Comparison of ENCODE assay signal across 25 cellular contexts in the genomic region with DNA sequence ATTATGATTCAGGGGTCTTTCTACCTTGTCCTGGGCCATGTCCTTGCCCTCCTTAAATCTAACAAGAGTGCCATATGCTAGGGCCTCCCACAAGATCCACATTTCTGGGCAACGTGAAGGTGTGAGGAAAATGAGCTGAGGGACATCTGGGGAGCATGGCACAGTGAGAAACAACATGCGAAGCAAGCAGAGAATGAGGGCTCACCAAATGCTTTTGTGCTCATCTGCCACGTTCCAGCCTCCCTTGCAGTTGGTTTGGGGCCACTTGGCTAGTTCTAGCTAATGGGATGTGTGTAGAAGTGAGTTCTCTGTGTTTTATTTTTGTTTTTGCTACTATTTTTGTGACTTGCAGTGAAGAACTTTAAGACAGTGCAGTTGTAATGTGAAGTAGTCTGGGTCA. TPM values are rescaled to one million over a fixed set of nuclear protein-coding genes. Genes with fewer than 3 reads are reported as not detected.
"Had no signal": no experiment of that assay in that cellular context is flagged by ENCODE, and none has a peak within 500 bp of the region (broad histone marks: within the 10 kb centered on the region; RNA-seq: fewer than 3 reads in every experiment).

No MANE protein-coding gene starts in this region.

- ATAC-seq: effector memory CD8-positive, alpha-beta T cell; esophagus mucosa; gastrocnemius medialis; heart right ventricle; left cardiac atrium; left lung; left ventricle myocardium superior; lower lobe of right lung; mucosa of descending colon had no signal

- H3K9me3 ChIP-seq: colonic mucosa, esophagus squamous epithelium, gastrocnemius medialis, heart right ventricle, left lung, lower lobe of right lung, mucosa of descending colon had no signal

- H3K27ac ChIP-seq: colonic mucosa, epithelial cell of prostate, esophagus squamous epithelium, gastrocnemius medialis, heart right ventricle, left lung, lower lobe of right lung had no signal

- H3K27me3 ChIP-seq: colonic mucosa had no signal

- H3K36me3 ChIP-seq: colonic mucosa, esophagus squamous epithelium, gastrocnemius medialis, heart right ventricle, left lung, lower lobe of right lung had no signal

- DNase-seq: colonic mucosa; cortex of kidney; effector CD8-positive, alpha-beta T cell; effector memory CD8-positive, alpha-beta T cell; endodermal cell; erythroblast; esophagus squamous epithelium; foreskin fibroblast; foreskin melanocyte; gastrocnemius medialis; glutamatergic neuron; head of caudate nucleus; heart right ventricle; left cardiac atrium; left lung; left ventricle myocardium superior; lower lobe of right lung; mesenchymal stem cell; mucosa of descending colon; naive B cell had no signal

- FAIRE-seq: endometrium, islet of Langerhans, keratinocyte had no signal

- H3K4me3 ChIP-seq: colonic mucosa, esophagus squamous epithelium, gastrocnemius medialis, heart right ventricle, left lung, lower lobe of right lung, mucosa of descending colon had no signal

- H3K4me1 ChIP-seq: colonic mucosa, esophagus squamous epithelium, gastrocnemius medialis, left lung, lower lobe of right lung had no signal

RNA-seq across cellular contexts. Expression of a gene that starts 21.4 kb away (rescaled TPM):
- total RNA-seq: colonic mucosa had no signal
